8 cellular contexts compared by ENCODE assay signal in the genomic region with DNA sequence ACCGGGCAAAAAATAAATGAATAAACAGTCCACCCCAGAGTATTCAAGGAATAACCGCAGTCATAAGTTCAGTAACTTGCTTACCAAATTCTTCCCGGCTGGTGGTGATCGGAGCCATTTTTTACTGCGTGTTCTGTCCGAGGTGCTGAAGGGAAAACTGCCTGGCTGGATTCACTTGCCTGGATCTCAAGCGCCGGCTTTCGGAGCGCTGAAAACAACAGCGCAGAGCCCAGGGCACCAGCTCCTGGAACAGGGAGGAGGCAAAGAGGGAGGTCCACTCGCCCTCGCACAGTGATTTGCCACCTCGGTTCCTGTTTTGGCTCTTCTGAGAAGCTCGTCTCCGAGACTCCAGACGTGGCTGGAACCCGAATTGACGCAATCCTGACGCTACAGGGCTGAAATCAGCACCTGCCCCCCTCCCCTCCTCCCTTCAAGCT. TPM values are rescaled to one million over a fixed set of nuclear protein-coding genes. Genes with fewer than 3 reads are reported as not detected.
DNase-seq lines count a peak whose midpoint lies in the region; ATAC-seq, FAIRE-seq and TF ChIP-seq lines count a peak whose summit lies in the region.

A gene with protein sequence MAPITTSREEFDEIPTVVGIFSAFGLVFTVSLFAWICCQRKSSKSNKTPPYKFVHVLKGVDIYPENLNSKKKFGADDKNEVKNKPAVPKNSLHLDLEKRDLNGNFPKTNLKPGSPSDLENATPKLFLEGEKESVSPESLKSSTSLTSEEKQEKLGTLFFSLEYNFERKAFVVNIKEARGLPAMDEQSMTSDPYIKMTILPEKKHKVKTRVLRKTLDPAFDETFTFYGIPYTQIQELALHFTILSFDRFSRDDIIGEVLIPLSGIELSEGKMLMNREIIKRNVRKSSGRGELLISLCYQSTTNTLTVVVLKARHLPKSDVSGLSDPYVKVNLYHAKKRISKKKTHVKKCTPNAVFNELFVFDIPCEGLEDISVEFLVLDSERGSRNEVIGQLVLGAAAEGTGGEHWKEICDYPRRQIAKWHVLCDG (minus strand): TSS at position 327 of the 437 bp plus-strand sequence. CDS start 209 bp downstream, at position 118.

- SMC1A ChIA-PET in GM12878 (lab: Charles Lee; ENCODE audit: uncharacterized antibody, unreplicated experiment) = interaction anchor here (0.9 kb wide), 1 partner anchor 1163 kb away, joined by 3 read pairs; no protein-coding TSS in a partner anchor

- H3K79me2 ChIP-seq in GM12878 (ENCODE audit: control insufficient read depth, insufficient read depth, low read length) = no peaks in the 10 kb centered on the region
- no peaks in the 10 kb centered on the region for H3K79me2 ChIP-seq in Karpas-422 (ENCODE audit: low read length)

- no peaks in the 10 kb centered on the region for H3K9me2 ChIP-seq in Karpas-422 (replicated peaks; ENCODE audit: insufficient read depth, low read length)

- no peak within 1 kb of the TSS for H3K9ac ChIP-seq in GM12878 (ENCODE audit: control insufficient read depth, insufficient read depth, low read length)
- no peak within 1 kb of the TSS for H3K9ac ChIP-seq in Karpas-422 (ENCODE audit: low read length)

- TF ChIP-seq CTCF in GM12878 (IDR thresholded peaks at IDR 0.05 in 2 of 3, conservative IDR thresholded peaks at IDR 0.05 in 1 of 3; ENCODE audit: control insufficient read depth in 2 of 3, extremely low read depth in 1 of 3, insufficient read depth in 1 of 3, low read depth in 3 of 3, low read length in 3 of 3) (no peak), testis (IDR thresholded peaks at IDR 0.05) (no peak)

- ATAC-seq in GM12878 (0 out of 3 replicates have a peak, but pooled peaks have one; percentile 17), GM19463 (IDR thresholded peaks at IDR 0.05; ENCODE audit: unreplicated experiment) (no peak), HG02938 (IDR thresholded peaks at IDR 0.05; ENCODE audit: unreplicated experiment) (no peak)

- in situ Hi-C loops in GM12878 (cut with MboI) = loop anchor here (10.0 kb wide), 1 partner anchor 1172 kb away; no protein-coding TSS in a partner anchor

- intact Hi-C loops in GM12878 (cut with micrococcal nuclease; ENCODE audit: unreplicated experiment) = no loop called here
- intact Hi-C loops in testis (cut with DNase I; ENCODE audit: low total_unique reads) = no loop called here

- FAIRE-seq in GM12878 (lab: Jason Lieb, UNC) = no peak

- H3K4me3 ChIP-seq in GM12878 = no peak within 1 kb of the TSS
- H3K4me3 ChIP-seq in testis = peak within 1 kb of the TSS in 1 of 2 donors; percentile 27
- no peak within 1 kb of the TSS for H3K4me3 ChIP-seq in Karpas-422 (ENCODE audit: low read length)

- DNase-seq in CD1c-positive myeloid dendritic cell (ENCODE audit: extremely low spot score) (peak; percentile 20), NCI-H187 (lab: John Stamatoyannopoulos, UW) (peak; percentile 54 to 72), GM12878 (ENCODE audit: low read depth, low spot score) (no peak), inferior parietal cortex (ENCODE audit: extremely low spot score) (peak; percentile 65), testis (peak; percentile 77), Karpas-422 (no peak)

- H3K4me1 ChIP-seq in GM12878 (ENCODE audit: control insufficient read depth, insufficient read depth, low read length) (no peaks in the 10 kb centered on the region), testis (no peaks in the 10 kb centered on the region), Karpas-422 (ENCODE audit: low read length) (no peaks in the 10 kb centered on the region)

- POLR2A ChIA-PET in GM12878 (lab: Charles Lee) = no interaction called here

- H3K9me3 ChIP-seq in GM12878 (replicated peaks; ENCODE audit: control insufficient read depth, insufficient read depth, low read length) (no peaks in the 10 kb centered on the region), testis (no peaks in the 10 kb centered on the region), Karpas-422 (ENCODE audit: low read length) (no peaks in the 10 kb centered on the region)

- no peak for TF ChIP-seq EP300 in GM12878 (IDR thresholded peaks at IDR 0.05; ENCODE audit: borderline replicate concordance in 1 of 2, control insufficient read depth in 1 of 2, low read depth in 2 of 2, low read length in 2 of 2)

- no peak for TF ChIP-seq RAD21 in GM12878 (IDR thresholded peaks at IDR 0.05; ENCODE audit: insufficient read depth, low read depth, low read length)

- H3K4me2 ChIP-seq in GM12878 (ENCODE audit: control insufficient read depth, insufficient read depth) (no peak within 1 kb of the TSS), Karpas-422 (ENCODE audit: low read depth, low read length, poor library complexity, severe bottlenecking) (no peak within 1 kb of the TSS)

- RAD21 ChIA-PET in GM12878 (lab: Charles Lee; ENCODE audit: unreplicated experiment) = no interaction called here

- H3K36me3 ChIP-seq in GM12878 (ENCODE audit: control insufficient read depth in 2 of 2, insufficient read depth in 2 of 2, low read length in 1 of 2) (no peaks in the 10 kb centered on the region), testis (ENCODE audit: low read depth, missing control alignments) (no peaks in the 10 kb centered on the region), Karpas-422 (ENCODE audit: insufficient read depth, low read length) (no peaks in the 10 kb centered on the region)

- H3K27me3 ChIP-seq in GM12878 (replicated peaks in 1 of 2; ENCODE audit: control insufficient read depth in 2 of 2, insufficient read depth in 2 of 2, low read length in 1 of 2) (peaks cover 1 to 2% of the 10 kb centered on the region in 2 experiments; a peak in 3 of 4 replicates), testis (no peaks in the 10 kb centered on the region), Karpas-422 (ENCODE audit: low read length) (no peaks in the 10 kb centered on the region)

- no TSS peak for BruUV-seq in GM12878 (replicated peaks; lab: Mats Ljungman, UMichigan)

- CTCF ChIA-PET in GM12878 (lab: Yijun Ruan, JAX) = interaction anchor here (0.8 kb wide), 1 partner anchor 1163 kb away, joined by 3 read pairs; no protein-coding TSS in a partner anchor

- no peak within 1 kb of the TSS for H3K27ac ChIP-seq in GM12878 (ENCODE audit: control insufficient read depth, insufficient read depth)
- no peak within 1 kb of the TSS for H3K27ac ChIP-seq in testis
- H3K27ac ChIP-seq in Karpas-422 (ENCODE audit: low read length) = no peak within 1 kb of the TSS

- H2AFZ ChIP-seq in GM12878 (ENCODE audit: control insufficient read depth, low read depth, low read length) = no peak within 1 kb of the TSS
- no peak within 1 kb of the TSS for H2AFZ ChIP-seq in Karpas-422 (ENCODE audit: low read length)

- no peaks in the 10 kb centered on the region for H4K20me1 ChIP-seq in GM12878 (ENCODE audit: control insufficient read depth, insufficient read depth)
- no peaks in the 10 kb centered on the region for H4K20me1 ChIP-seq in Karpas-422 (ENCODE audit: insufficient read depth, low read depth, low read length)

- no peak for TF ChIP-seq POLR2A in GM12878 (IDR thresholded peaks at IDR 0.05; ENCODE audit: low read depth, low read length)
- no peak for TF ChIP-seq POLR2A in testis (IDR thresholded peaks at IDR 0.05)

- 12% methylated on average over 20 of the region's 20 CpGs for WGBS in GM12878 (ENCODE audit: insufficient coverage, insufficient replicate concordance, low lambda C conversion rate, missing lambda C conversion rate)
- whole genome bisulfite sequencing in testis, 2 donors = 2 to 5% methylated on average over 19 to 20 of the region's 20 CpGs

TF ChIP-seq in GM12878, 131 proteins besides CTCF, POLR2A, EP300 and RAD21 (continues in another document):
- TF ChIP-seq CEBPB (IDR thresholded peaks at IDR 0.05; ENCODE audit: borderline replicate concordance in 1 of 2, low read depth in 2 of 2, low read length in 2 of 2) = no peak
- TF ChIP-seq YY1 (IDR thresholded peaks at IDR 0.05; ENCODE audit: low read depth, low read length) = 0 out of 2 replicates have a peak, but pooled peaks have one; percentile 34

RNA-seq across cellular contexts. Expression of the gene that starts here (rescaled TPM):
- total RNA-seq in GM12878 (2013; cell fraction: nucleolus; rRNA removed) = not detected in 2 replicates
- total RNA-seq in GM12878 (2014; rRNA removed) = not detected in 2 replicates
- total RNA-seq in GM12878 (2014; rRNA removed; fragmentation: Illumina TruSeq; extraction: Trizol) = 0.09 TPM in 1 of 2 replicates, not detected in the other
- not detected in 2 replicates for total RNA-seq in GM12878 (2021)
- polyA plus RNA-seq in GM12878 (2011; ENCODE audit: low read depth) = not detected
- not detected in 2 replicates for polyA plus RNA-seq in GM12878 (2011; rRNA removed)
- not detected in 2 replicates for polyA plus RNA-seq in GM12878 (2011; cell fraction: cytosol; rRNA removed)
- polyA plus RNA-seq in GM12878 (2011; cell fraction: nucleus; rRNA removed) = not detected in 2 replicates
- 0.11 TPM in 1 of 2 replicates, not detected in the other for polyA plus RNA-seq in GM12878 (2012)
- not detected in 2 replicates for polyA plus RNA-seq in GM12878 (2014; fragmentation: Illumina TruSeq; extraction: Trizol)
- polyA plus RNA-seq in GM12878 (2014; fragmentation: Nextera tagmentation; extraction: Ambion mirVana) = not detected
- not detected in 2 replicates for polyA plus RNA-seq in GM12878 (2014; rRNA removed)
- polyA plus RNA-seq in GM12878 (2016; fragmentation: Nextera tagmentation; extraction: Ambion mirVana) = under 1 TPM; 0.11 to 0.18 TPM
- polyA minus RNA-seq in GM12878 (2011; rRNA and poly(A)+ RNA removed) = not detected in 2 replicates
- not detected in 2 replicates for polyA minus RNA-seq in GM12878 (2011; cell fraction: cytosol; rRNA and poly(A)+ RNA removed)
- not detected in 2 replicates for polyA minus RNA-seq in GM12878 (2011; cell fraction: nucleus; rRNA and poly(A)+ RNA removed)
- under 1 TPM; 0.31 to 0.63 TPM for total RNA-seq in testis
- 1.2 TPM for polyA plus RNA-seq in testis (ENCODE audit: insufficient read depth, low read depth, low replicate concordance)
- not detected in 2 replicates for total RNA-seq in Karpas-422 (2014; rRNA removed; shearing (Covaris generic); ENCODE audit: low replicate concordance)

Comparison
In these comparisons a context has a peak if more than half of its experiments do, and no peak if none do; other contexts are left out.
1. Peak in ATAC-seq in GM12878; RNA of the gene not detected or under 1 TPM.
2. DNase-seq: peak in CD1c-positive myeloid dendritic cell (single experiment), NCI-H187 (2 of 2), inferior parietal cortex (single experiment) and testis (single experiment); none in GM12878 (single experiment) and Karpas-422 (single experiment).